Comparison of ENCODE assay signal across 7 cellular contexts in genomic region chr20:63652192-63652980, GRCh38. TPM values are rescaled to one million over a fixed set of nuclear protein-coding genes. Genes with fewer than 3 reads are reported as not detected.
DNase-seq lines count a peak whose midpoint lies in the region; ATAC-seq and TF ChIP-seq lines count a peak whose summit lies in the region.
"Had no signal": no experiment of that assay in that cellular context is flagged by ENCODE, and none has a peak within 500 bp of the region (broad histone marks: within the 10 kb centered on the region; RNA-seq: fewer than 3 reads in every experiment).

No MANE protein-coding gene starts in this region.

- no peaks in the 10 kb centered on the region for H3K9me3 Mint-ChIP-seq in activated CD8-positive, alpha-beta T cell treated with anti-CD3 and anti-CD28 coated beads for 36 hours

- no peak overlapping the region for H2BK15ac ChIP-seq in IMR-90 (ENCODE audit: low read depth, low read length)

- no peak overlapping the region for H4K5ac ChIP-seq in IMR-90 (ENCODE audit: low read depth, low read length)

- no peak overlapping the region for H2AK9ac ChIP-seq in IMR-90 (replicated peaks; ENCODE audit: low read depth, low read length, poor library complexity)

- H3K27me3 ChIP-seq in IMR-90 (ENCODE audit: control insufficient read depth, insufficient read depth, low read length) (no peaks in the 10 kb centered on the region), iPS-20b (ENCODE audit: insufficient read depth, low read length) (peaks cover 11% of the 10 kb centered on the region)

- H3K9ac ChIP-seq in IMR-90 (ENCODE audit: low read depth, low read length) (no peak overlapping the region; the same call in 1 of the 2 replicates), iPS-20b (ENCODE audit: low read depth, low read length) (peak overlapping the region; percentile 48; the same call in 1 of the 2 replicates)

- no peak overlapping the region for H3K56ac ChIP-seq in IMR-90 (ENCODE audit: extremely low read depth, insufficient read depth, low read length)

- peak overlapping the region; percentile 86 for H2AFZ ChIP-seq in IMR-90 (replicated peaks; ENCODE audit: low read length, poor library complexity)

- no peak overlapping the region for H2BK20ac ChIP-seq in IMR-90 (ENCODE audit: low read depth, low read length)

- peak overlapping the region; percentile 68 for H3K4me3 Mint-ChIP-seq in activated CD8-positive, alpha-beta T cell treated with anti-CD3 and anti-CD28 coated beads for 36 hours

- in situ Hi-C loops in IMR-90 (cut with MboI; ENCODE audit: low sequenced_read_pairs), result no loop called here

- no peaks in the 10 kb centered on the region for H3K9me3 ChIP-seq in IMR-90 (ENCODE audit: control insufficient read depth, insufficient read depth, low read length)
- H3K9me3 ChIP-seq in iPS-20b (ENCODE audit: insufficient read depth, low read depth, low read length), result no peaks in the 10 kb centered on the region

- no peak overlapping the region for H4K8ac ChIP-seq in IMR-90 (ENCODE audit: low read depth in 2 of 2, low read length in 2 of 2)

- H3K18ac ChIP-seq in IMR-90 (ENCODE audit: low read depth, low read length), result no peak overlapping the region

- peaks cover 0 to 13% of the 10 kb centered on the region in 2 experiments; a peak in 2 of 4 replicates for H3K79me1 ChIP-seq in IMR-90 (ENCODE audit: low read depth in 1 of 2, low read length in 2 of 2)

- no peak overlapping the region for H3K27ac Mint-ChIP-seq in activated CD8-positive, alpha-beta T cell treated with anti-CD3 and anti-CD28 coated beads for 36 hours

- H3K4me3 ChIP-seq in IMR-90 (ENCODE audit: insufficient read depth, low read depth, low read length) (peak overlapping the region; percentile 44), iPS-20b (ENCODE audit: low read length) (peak overlapping the region; percentile 59; the same call in 1 of the 2 replicates), urinary bladder (ENCODE audit: low read depth, low read length) (peak overlapping the region; percentile 55)

- peak overlapping the region; percentile 82 for H3K4me2 ChIP-seq in IMR-90 (ENCODE audit: low read depth, low read length)

- no peaks in the 10 kb centered on the region for H3K36me3 ChIP-seq in IMR-90 (ENCODE audit: control insufficient read depth, insufficient read depth, low read length)
- H3K36me3 ChIP-seq in iPS-20b (ENCODE audit: insufficient read depth, low read depth, low read length), result no peaks in the 10 kb centered on the region
- H3K36me3 ChIP-seq in urinary bladder (ENCODE audit: insufficient read depth), result no peaks in the 10 kb centered on the region

- H3K4me1 ChIP-seq in IMR-90 (ENCODE audit: control insufficient read depth, insufficient read depth, low read length) (peaks cover 7% of the 10 kb centered on the region), iPS-20b (ENCODE audit: insufficient read depth, low read length) (peaks cover 10% of the 10 kb centered on the region), urinary bladder (ENCODE audit: insufficient read depth) (peaks cover 4% of the 10 kb centered on the region)

- H2AK5ac ChIP-seq in IMR-90 (ENCODE audit: low read depth, low read length), result peak overlapping the region; percentile 39

- H3K14ac ChIP-seq in IMR-90 (replicated peaks; ENCODE audit: low read depth, low read length), result no peak overlapping the region

- H4K91ac ChIP-seq in IMR-90 (ENCODE audit: insufficient read depth, low read depth, low read length), result no peak overlapping the region

- ATAC-seq in IMR-90 (ENCODE audit: low read depth) (peak; percentile 21), GM18907 (IDR thresholded peaks at IDR 0.05; ENCODE audit: unreplicated experiment) (no peak)
- peak; percentile 34 for ATAC-seq in activated CD8-positive, alpha-beta T cell treated with anti-CD3 and anti-CD28 coated beads for 36 hours

- H2BK5ac ChIP-seq in IMR-90 (ENCODE audit: low read depth, low read length, poor library complexity, severe bottlenecking), result no peak overlapping the region

- no peaks in the 10 kb centered on the region for H3K27me3 Mint-ChIP-seq in activated CD8-positive, alpha-beta T cell treated with anti-CD3 and anti-CD28 coated beads for 36 hours

- no peak overlapping the region for H3K23ac ChIP-seq in IMR-90 (ENCODE audit: low read depth, low read length)

- POLR2A ChIA-PET in IMR-90 (lab: Charles Lee; ENCODE audit: unreplicated experiment), result no interaction called here
- POLR2A ChIA-PET in activated CD8-positive, alpha-beta T cell treated with anti-CD3 and anti-CD28 coated beads for 36 hours (lab: Charles Lee), result interaction anchor here (0.8 to 1.8 kb wide), 3 partner anchors 10 to 25 kb away, joined by 3 to 9 read pairs (median 4); partner anchors contain the start of gene GMEB2

- TF ChIP-seq CTCF in IMR-90 (conservative IDR thresholded peaks at IDR 0.05; ENCODE audit: low read depth, low read length), result no peak
- no peak for TF ChIP-seq CTCF in activated CD8-positive, alpha-beta T cell treated with anti-CD3 and anti-CD28 coated beads for 36 hours (IDR thresholded peaks at IDR 0.05)

- no peak overlapping the region for H3K4ac ChIP-seq in IMR-90 (ENCODE audit: low read depth, low read length)

- dilution Hi-C loops in IMR-90 (cut with HindIII; ENCODE audit: low sequenced_read_pairs, unreplicated experiment), result no loop called here

- intact Hi-C loops in IMR-90 (cut with micrococcal nuclease), result loop anchor here (10.0 kb wide), 1 partner anchor 118 kb away; the partner anchor contains the start of gene PTK6
- intact Hi-C loops in activated CD8-positive, alpha-beta T cell treated with anti-CD3 and anti-CD28 coated beads for 36 hours (cut with micrococcal nuclease), result no loop called here

- no peak for TF ChIP-seq RAD21 in IMR-90 (IDR thresholded peaks at IDR 0.05; ENCODE audit: low read length)

- H3K4me1 Mint-ChIP-seq in activated CD8-positive, alpha-beta T cell treated with anti-CD3 and anti-CD28 coated beads for 36 hours (ENCODE audit: low read depth), result peaks cover 20% of the 10 kb centered on the region

- DNase-seq in IMR-90, result no peak
- DNase-seq in activated CD8-positive, alpha-beta T cell treated with anti-CD3 and anti-CD28 coated beads for 36 hours, result peak; percentile 51
- no peak for DNase-seq in epidermal melanocyte (ENCODE audit: insufficient read length, low spot score)

- no TSS peak for BruUV-seq in IMR-90 (replicated peaks; lab: Mats Ljungman, UMichigan)

- H3K27ac ChIP-seq in IMR-90 (ENCODE audit: insufficient read depth, low read length) (no peak overlapping the region; the same call in 1 of the 2 replicates), iPS-20b (ENCODE audit: low read length) (no peak overlapping the region), urinary bladder (ENCODE audit: low read depth) (no peak overlapping the region)

- 5% methylated on average over 21 of the region's 91 CpGs; no CpG with 5 or more reads in 1 of the 2 experiments for WGBS in IMR-90 (ENCODE audit: extremely low coverage in 2 of 2, insufficient read length in 1 of 2), 2 experiments
- WGBS in urinary bladder, result under 1% methylated on average over 91 of the region's 91 CpGs

- no peak for TF ChIP-seq POLR2A in IMR-90 (IDR thresholded peaks at IDR 0.05; ENCODE audit: low read depth, low read length)

- H3K9me1 ChIP-seq in IMR-90 (ENCODE audit: insufficient read depth, low read length), result peaks cover 7% of the 10 kb centered on the region; the same call in 1 of the 2 replicates

- no peak overlapping the region for H2BK120ac ChIP-seq in IMR-90 (ENCODE audit: low read depth, low read length)

- H3K36me3 Mint-ChIP-seq in activated CD8-positive, alpha-beta T cell treated with anti-CD3 and anti-CD28 coated beads for 36 hours (ENCODE audit: low read depth), result no peaks in the 10 kb centered on the region

- CTCF ChIA-PET in IMR-90 (lab: Yijun Ruan, JAX), result no interaction called here
- CTCF ChIA-PET in activated CD8-positive, alpha-beta T cell treated with anti-CD3 and anti-CD28 coated beads for 36 hours (lab: Charles Lee), result interaction anchor here (1.2 to 1.9 kb wide), 2 partner anchors 10 to 328 kb away, joined by 3 to 12 read pairs; no protein-coding TSS in a partner anchor

- H4K20me1 ChIP-seq in IMR-90 (ENCODE audit: insufficient read depth, low read length), result peaks cover 11% of the 10 kb centered on the region

TF ChIP-seq in IMR-90, 13 proteins besides CTCF, POLR2A, EP300 and RAD21 (continues in another document):
- TF ChIP-seq BHLHE40 (IDR thresholded peaks at IDR 0.05; ENCODE audit: low read depth, low read length), result no peak
- no peak for TF ChIP-seq RFX5 (IDR thresholded peaks at IDR 0.05; ENCODE audit: low read depth, low read length)
- no peak for TF ChIP-seq MXI1 (IDR thresholded peaks at IDR 0.05; ENCODE audit: borderline replicate concordance, low read depth, low read length)

RNA-seq across cellular contexts. Expression of gene STMN3, which starts 0.8 kb away (rescaled TPM):
- total RNA-seq in IMR-90 (2012; rRNA removed), result 20.3 and 21.1 TPM in 2 replicates
- 62.3 and 67.4 TPM in 2 replicates for polyA plus RNA-seq in IMR-90 (2012; rRNA removed)
- polyA plus RNA-seq in IMR-90 (2012; cell fraction: cytosol; rRNA removed), result 33.4 and 56.7 TPM in 2 replicates
- polyA plus RNA-seq in IMR-90 (2012; cell fraction: nucleus; rRNA removed; ENCODE audit: low replicate concordance), result 57.3 and 74.5 TPM in 2 replicates
- 10 to 100 TPM; 17.8 to 18.4 TPM for total RNA-seq in activated CD8-positive, alpha-beta T cell treated with anti-CD3 and anti-CD28 coated beads for 36 hours
- 17.7 TPM for total RNA-seq in urinary bladder
- 44.7 TPM for polyA plus RNA-seq in urinary bladder

RNA-seq across cellular contexts. Expression of gene RTEL1, which starts 5.7 kb away (rescaled TPM):
- total RNA-seq in IMR-90 (2012; rRNA removed), result 9.4 and 14.7 TPM in 2 replicates
- polyA plus RNA-seq in IMR-90 (2012; rRNA removed), result 18.8 and 22.5 TPM in 2 replicates
- 7.5 and 18.1 TPM in 2 replicates for polyA plus RNA-seq in IMR-90 (2012; cell fraction: cytosol; rRNA removed)
- polyA plus RNA-seq in IMR-90 (2012; cell fraction: nucleus; rRNA removed; ENCODE audit: low replicate concordance), result 121 and 228 TPM in 2 replicates
- 10 to 100 TPM; 37.4 to 39.1 TPM for total RNA-seq in activated CD8-positive, alpha-beta T cell treated with anti-CD3 and anti-CD28 coated beads for 36 hours
- total RNA-seq in urinary bladder, result 13.3 TPM
- 12.3 TPM for polyA plus RNA-seq in urinary bladder

RNA-seq across cellular contexts. Expression of gene GMEB2, which starts 25.5 kb away (rescaled TPM):
- total RNA-seq in IMR-90 (2012; rRNA removed) (5.0 and 5.3 TPM in 2 replicates), urinary bladder (7.7 TPM)
- polyA plus RNA-seq in IMR-90 (2012; rRNA removed) (10.0 and 10.6 TPM in 2 replicates), urinary bladder (12.1 TPM)
- polyA plus RNA-seq in IMR-90 (2012; cell fraction: cytosol; rRNA removed), result 7.2 and 11.4 TPM in 2 replicates
- 17.0 and 27.6 TPM in 2 replicates for polyA plus RNA-seq in IMR-90 (2012; cell fraction: nucleus; rRNA removed; ENCODE audit: low replicate concordance)
- total RNA-seq in activated CD8-positive, alpha-beta T cell treated with anti-CD3 and anti-CD28 coated beads for 36 hours, result 10 to 100 TPM; 16.2 to 16.3 TPM

RNA-seq across cellular contexts. Expression of gene TNFRSF6B, which starts 44.1 kb away (rescaled TPM):
- total RNA-seq in IMR-90 (2012; rRNA removed) (1.1 and 1.3 TPM in 2 replicates), urinary bladder (0.42 TPM)
- polyA plus RNA-seq in IMR-90 (2012; rRNA removed) (11.0 and 12.0 TPM in 2 replicates), urinary bladder (35.6 TPM)
- 3.7 and 18.0 TPM in 2 replicates for polyA plus RNA-seq in IMR-90 (2012; cell fraction: cytosol; rRNA removed)
- 22.6 and 133 TPM in 2 replicates for polyA plus RNA-seq in IMR-90 (2012; cell fraction: nucleus; rRNA removed; ENCODE audit: low replicate concordance)
- not detected for total RNA-seq in activated CD8-positive, alpha-beta T cell treated with anti-CD3 and anti-CD28 coated beads for 36 hours
- total RNA-seq: activated CD8-positive, alpha-beta memory T cell treated with anti-CD3 and anti-CD28 coated beads for 36 hours had no signal

RNA-seq across cellular contexts. Expression of gene ARFRP1, which starts 55.4 kb away (rescaled TPM):
- total RNA-seq in IMR-90 (2012; rRNA removed) (25.3 and 29.2 TPM in 2 replicates), urinary bladder (17.9 TPM)
- polyA plus RNA-seq in IMR-90 (2012; rRNA removed) (36.3 and 36.6 TPM in 2 replicates), urinary bladder (40.8 TPM)
- polyA plus RNA-seq in IMR-90 (2012; cell fraction: cytosol; rRNA removed), result 36.7 and 61.6 TPM in 2 replicates
- polyA plus RNA-seq in IMR-90 (2012; cell fraction: nucleus; rRNA removed; ENCODE audit: low replicate concordance), result 102 and 139 TPM in 2 replicates
- 10 to 100 TPM; 41.7 to 44.2 TPM for total RNA-seq in activated CD8-positive, alpha-beta T cell treated with anti-CD3 and anti-CD28 coated beads for 36 hours
